Comparison of ENCODE assay signal across 9 cellular contexts in the genomic region with DNA sequence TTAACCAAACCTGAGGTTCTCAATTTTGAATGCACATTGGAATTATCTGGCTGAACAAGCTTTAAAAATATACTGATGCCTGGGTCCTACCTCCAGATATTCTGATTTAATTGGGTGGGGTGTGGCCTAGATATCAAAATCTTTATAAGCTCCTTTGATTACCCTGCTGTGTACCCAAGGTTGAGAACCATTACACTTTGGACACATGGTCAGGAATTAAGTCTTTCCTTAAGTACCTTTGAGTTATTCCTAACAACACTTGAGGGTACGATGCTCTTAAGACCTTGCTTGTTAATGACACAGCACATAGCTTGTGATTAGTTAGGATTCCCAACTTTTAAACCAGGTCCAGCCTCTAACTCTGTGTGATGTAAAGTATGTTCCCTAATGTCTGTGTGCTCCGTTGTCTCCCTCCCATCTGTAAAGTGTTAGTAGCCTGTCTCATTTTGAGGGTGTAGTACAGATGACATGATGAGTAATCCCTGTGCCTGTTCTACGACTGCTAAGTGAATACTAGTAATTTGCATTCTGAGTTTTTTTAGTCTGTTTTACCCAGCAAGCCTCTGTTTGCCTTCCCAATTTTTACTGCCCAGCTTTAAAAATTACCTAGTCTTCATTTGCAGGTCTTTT.
DNase-seq lines count a peak whose midpoint lies in the region; ATAC-seq, FAIRE-seq and TF ChIP-seq lines count a peak whose summit lies in the region.
"Had no signal": no experiment of that assay in that cellular context is flagged by ENCODE, and none has a peak within 500 bp of the region (broad histone marks: within the 10 kb centered on the region; RNA-seq: fewer than 3 reads in every experiment).

No MANE protein-coding gene starts in this region.

- H3K4me3 Mint-ChIP-seq in CD14-positive monocyte: no peak overlapping the region

- peak overlapping the region in 13 of 21 experiments; percentile 13 to 76 (median 50) for H3K27ac ChIP-seq in skin epidermis

- peak; percentile 52 for DNase-seq in bronchial epithelial cell (ENCODE audit: low read depth)
- DNase-seq in GM19238 (ENCODE audit: insufficient read length, low spot score): no peak
- no peak for DNase-seq in CD14-positive monocyte (ENCODE audit: low spot score)
- DNase-seq in DMS79 (lab: John Stamatoyannopoulos, UW): no peak
- DNase-seq in NCI-H1048 (lab: John Stamatoyannopoulos, UW): no peak
- DNase-seq: NCI-H748 treated with DMSO at 0.1 percent for 48 hours had no signal

- H3K27me3 ChIP-seq in bronchial epithelial cell (ENCODE audit: control insufficient read depth, insufficient read depth, low read length): no peaks in the 10 kb centered on the region

- ATAC-seq in GM18870 (IDR thresholded peaks at IDR 0.05; ENCODE audit: unreplicated experiment) (peak; percentile 83), HG03060 (IDR thresholded peaks at IDR 0.05; ENCODE audit: low read depth, unreplicated experiment) (peak; percentile 90)

- intact Hi-C loops in CD14-positive monocyte (cut with micrococcal nuclease): no loop called here

- peaks cover 4% of the 10 kb centered on the region for H3K4me1 Mint-ChIP-seq in CD14-positive monocyte

- TF ChIP-seq CTCF in bronchial epithelial cell (IDR thresholded peaks at IDR 0.05; ENCODE audit: insufficient read depth, low read length, severe bottlenecking) (no peak), CD14-positive monocyte (IDR thresholded peaks at IDR 0.05) (no peak)

- H3K36me3 ChIP-seq in bronchial epithelial cell (ENCODE audit: control insufficient read depth, insufficient read depth, low read length): peaks cover 1% of the 10 kb centered on the region

- H3K36me3 Mint-ChIP-seq in CD14-positive monocyte: peaks cover 75 to 85% of the 10 kb centered on the region in 2 donors

- peak overlapping the region in 3 of 7 donors; percentile 40 to 77 (median 63) for H3K27ac Mint-ChIP-seq in CD14-positive monocyte

- no peaks in the 10 kb centered on the region for H3K27me3 Mint-ChIP-seq in CD14-positive monocyte (ENCODE audit: low read depth in 3 of 3)

- H3K9me3 Mint-ChIP-seq in CD14-positive monocyte: no peaks in the 10 kb centered on the region

- H3K4me3 ChIP-seq in bronchial epithelial cell (ENCODE audit: low read depth, low read length): no peak overlapping the region
- no peak overlapping the region for H3K4me3 ChIP-seq in skin epidermis

- no peak for FAIRE-seq in bronchial epithelial cell (lab: Jason Lieb, UNC)
